In genomic region chr18:12652861-12653401, GRCh38 we compare ENCODE assay signal across 11 cellular contexts. TPM values are rescaled to one million over a fixed set of nuclear protein-coding genes. Genes with fewer than 3 reads are reported as not detected.
DNase-seq lines count a peak whose midpoint lies in the region; ATAC-seq and TF ChIP-seq lines count a peak whose summit lies in the region.
"Had no signal": no experiment of that assay in that cellular context is flagged by ENCODE, and none has a peak within 500 bp of the region (broad histone marks: within the 10 kb centered on the region; RNA-seq: fewer than 3 reads in every experiment).

No MANE protein-coding gene starts in this region.

- H3K36me3 ChIP-seq in right atrium auricular region: no peaks in the 10 kb centered on the region

- H3K4me3 ChIP-seq in right atrium auricular region: no peak overlapping the region

- DNase-seq in right atrium auricular region (ENCODE audit: low spot score): no peak
- no peak for DNase-seq in left ventricle myocardium superior
- no peak for DNase-seq in WTC11 (ENCODE audit: low spot score)
- DNase-seq in glomerular visceral epithelial cell (ENCODE audit: extremely low spot score): peak; percentile 36
- no peak for DNase-seq in type B pancreatic cell (ENCODE audit: extremely low spot score, unreplicated experiment)
- no peak for DNase-seq in NCI-H1694 treated with DMSO at 0.1 percent for 48 hours (lab: John Stamatoyannopoulos, UW)
- DNase-seq: Caco-2, kidney glomerular epithelial cell had no signal

- peaks cover 0 to 43% of the 10 kb centered on the region in 2 donors for H3K4me1 ChIP-seq in right atrium auricular region
- H3K4me1 ChIP-seq: Caco-2 had no signal

- H3K27me3 Mint-ChIP-seq in WTC11 (ENCODE audit: low read depth) (peaks cover 18% of the 10 kb centered on the region), type B pancreatic cell (no peaks in the 10 kb centered on the region)

- no peaks in the 10 kb centered on the region for H3K9me3 ChIP-seq in right atrium auricular region
- H3K9me3 ChIP-seq: Caco-2 had no signal

- POLR2A ChIA-PET in WTC11 (lab: Charles Lee): no interaction called here

- peak overlapping the region; percentile 37 to 52 for H3K27ac ChIP-seq in right atrium auricular region

- intact Hi-C loops in left ventricle myocardium superior (cut with micrococcal nuclease): loop anchor here (10.0 kb wide), 1 partner anchor 118 kb away; no protein-coding TSS in a partner anchor

- no peaks in the 10 kb centered on the region for H3K9me3 Mint-ChIP-seq in WTC11
- H3K9me3 Mint-ChIP-seq in type B pancreatic cell: no peaks in the 10 kb centered on the region
- H3K9me3 Mint-ChIP-seq: central memory CD8-positive, alpha-beta T cell had no signal

- H3K27me3 ChIP-seq in right atrium auricular region: no peaks in the 10 kb centered on the region

- no peak for ATAC-seq in left ventricle myocardium superior
- no peak for ATAC-seq in WTC11
- ATAC-seq in GM21515 (IDR thresholded peaks at IDR 0.05; ENCODE audit: unreplicated experiment): no peak
- no peak for ATAC-seq in HG02840 (IDR thresholded peaks at IDR 0.05; ENCODE audit: low FRiP score, unreplicated experiment)

- H3K4me1 Mint-ChIP-seq in WTC11 (peaks cover 56% of the 10 kb centered on the region), type B pancreatic cell (ENCODE audit: unreplicated experiment) (peaks cover 35% of the 10 kb centered on the region)

- TF ChIP-seq CTCF in right atrium auricular region (IDR thresholded peaks at IDR 0.05) (no peak), WTC11 (IDR thresholded peaks at IDR 0.05) (no peak), type B pancreatic cell (conservative IDR thresholded peaks at IDR 0.05) (no peak)

- H3K27ac Mint-ChIP-seq in WTC11: peak overlapping the region; percentile 29; the same call in 1 of the 2 replicates
- H3K27ac Mint-ChIP-seq in type B pancreatic cell: no peak overlapping the region

- CTCF ChIA-PET in WTC11 (lab: Charles Lee): no interaction called here

- H3K36me3 Mint-ChIP-seq in WTC11 (no peaks in the 10 kb centered on the region), type B pancreatic cell (no peaks in the 10 kb centered on the region)

- H3K4me3 Mint-ChIP-seq in WTC11 (no peak overlapping the region), type B pancreatic cell (peak overlapping the region; percentile 64)
- H3K4me3 Mint-ChIP-seq: central memory CD8-positive, alpha-beta T cell had no signal

TF ChIP-seq in WTC11, 78 proteins besides CTCF, POLR2A, EP300 and RAD21:
- TF ChIP-seq, protein P1, sequence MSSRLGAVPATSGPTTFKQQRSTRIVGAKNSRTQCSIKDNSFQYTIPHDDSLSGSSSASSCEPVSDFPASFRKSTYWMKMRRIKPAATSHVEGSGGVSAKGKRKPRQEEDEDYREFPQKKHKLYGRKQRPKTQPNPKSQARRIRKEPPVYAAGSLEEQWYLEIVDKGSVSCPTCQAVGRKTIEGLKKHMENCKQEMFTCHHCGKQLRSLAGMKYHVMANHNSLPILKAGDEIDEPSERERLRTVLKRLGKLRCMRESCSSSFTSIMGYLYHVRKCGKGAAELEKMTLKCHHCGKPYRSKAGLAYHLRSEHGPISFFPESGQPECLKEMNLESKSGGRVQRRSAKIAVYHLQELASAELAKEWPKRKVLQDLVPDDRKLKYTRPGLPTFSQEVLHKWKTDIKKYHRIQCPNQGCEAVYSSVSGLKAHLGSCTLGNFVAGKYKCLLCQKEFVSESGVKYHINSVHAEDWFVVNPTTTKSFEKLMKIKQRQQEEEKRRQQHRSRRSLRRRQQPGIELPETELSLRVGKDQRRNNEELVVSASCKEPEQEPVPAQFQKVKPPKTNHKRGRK (CRISPR knock-in tag; IDR thresholded peaks at IDR 0.05; ENCODE audit: borderline replicate concordance): no peak
- TF ChIP-seq IRF2 (CRISPR knock-in tag; IDR thresholded peaks at IDR 0.05; ENCODE audit: borderline replicate concordance, low read depth): no peak
- no peak for TF ChIP-seq FOXJ3 (CRISPR knock-in tag; IDR thresholded peaks at IDR 0.05; ENCODE audit: borderline replicate concordance)
- TF ChIP-seq ATF1 (CRISPR knock-in tag; IDR thresholded peaks at IDR 0.05): no peak
- no peak for TF ChIP-seq SMAD3 (CRISPR knock-in tag; IDR thresholded peaks at IDR 0.05; ENCODE audit: borderline replicate concordance)
- TF ChIP-seq ATF6 (CRISPR knock-in tag; IDR thresholded peaks at IDR 0.05): no peak

RNA-seq across cellular contexts. Expression of gene SPIRE1, which starts 5.0 kb away (rescaled TPM):
- total RNA-seq in right atrium auricular region (10 to 100 TPM; 34.7 to 42.9 TPM), left ventricle myocardium superior (41.0 TPM), WTC11 (2021) (13.5 to 19.3 TPM (median 15.5 TPM) in 3 replicates), type B pancreatic cell (ENCODE audit: low replicate concordance) (11.8 and 25.2 TPM in 2 replicates)

RNA-seq across cellular contexts. Expression of gene CEP76, which starts 49.6 kb away (rescaled TPM):
- total RNA-seq in right atrium auricular region (1 to 10 TPM; 3.1 to 4.4 TPM), left ventricle myocardium superior (3.7 TPM), WTC11 (2021) (13.8 to 16.9 TPM (median 14.2 TPM) in 3 replicates), type B pancreatic cell (ENCODE audit: low replicate concordance) (12.2 and 12.4 TPM in 2 replicates)

RNA-seq across cellular contexts. Expression of gene PSMG2, which starts 49.9 kb away (rescaled TPM):
- 10 to 100 TPM; 37.7 to 46.0 TPM for total RNA-seq in right atrium auricular region
- total RNA-seq in left ventricle myocardium superior: 40.6 TPM
- 78.8 to 80.8 TPM (median 78.9 TPM) in 3 replicates for total RNA-seq in WTC11 (2021)
- 57.8 and 59.0 TPM in 2 replicates for total RNA-seq in type B pancreatic cell (ENCODE audit: low replicate concordance)
